19 cellular contexts compared by ENCODE assay signal in genomic region chr10:101493782-101494281, GRCh38.
A peak's percentile ranks its signal among the peaks of the same experiment; 100 is the strongest.
DNase-seq lines count a peak whose midpoint lies in the region; ATAC-seq and TF ChIP-seq lines count a peak whose summit lies in the region.
"Had no signal": no experiment of that assay in that cellular context is flagged by ENCODE, and none has a peak within 500 bp of the region (broad histone marks: within the 10 kb centered on the region; RNA-seq: fewer than 3 reads in every experiment).

No MANE protein-coding gene starts in this region.

- no peaks in the 10 kb centered on the region for H3K36me3 ChIP-seq in HEK293 (ENCODE audit: control insufficient read depth in 2 of 2, insufficient read depth in 1 of 2, low read length in 2 of 2)
- H3K36me3 ChIP-seq: SJSA1 had no signal

- peak overlapping the region; percentile 59 to 76 (median 67) for H3K27ac Mint-ChIP-seq in nephron

- POLR2A ChIA-PET in HEK293 (lab: Yijun Ruan, JAX), result interaction anchor here (0.6 kb wide), 1 partner anchor 26 kb away, joined by 3 read pairs; no protein-coding TSS in a partner anchor

- H3K4me1 ChIP-seq in HEK293 (ENCODE audit: control insufficient read depth, insufficient read depth, low read length), result peaks cover 23% of the 10 kb centered on the region
- no peaks in the 10 kb centered on the region for H3K4me1 ChIP-seq in right cardiac atrium (ENCODE audit: control insufficient read depth, insufficient read depth, low read length)
- H3K4me1 ChIP-seq: SJSA1 had no signal

- ATAC-seq in HG02938 (IDR thresholded peaks at IDR 0.05; ENCODE audit: unreplicated experiment) (no peak), GM21723 (IDR thresholded peaks at IDR 0.05; ENCODE audit: unreplicated experiment) (no peak), right cardiac atrium (no peak), HG03571 (IDR thresholded peaks at IDR 0.05; ENCODE audit: unreplicated experiment) (no peak)
- ATAC-seq: PC-3 had no signal

- WGBS in right cardiac atrium, result 81% methylated on average over 1 of the region's 1 CpG

- H3K36me3 Mint-ChIP-seq in nephron (ENCODE audit: low read depth), result no peaks in the 10 kb centered on the region

- no peak overlapping the region for H3K27ac ChIP-seq in HEK293 (ENCODE audit: extremely low read depth, low read depth, low read length)
- no peak overlapping the region for H3K27ac ChIP-seq in right cardiac atrium (ENCODE audit: low read length)
- H3K27ac ChIP-seq: SJSA1 had no signal

- CTCF ChIA-PET in HEK293 (lab: Yijun Ruan, JAX), result interaction anchor here (0.6 to 1.5 kb wide), 3 partner anchors 11 to 362 kb away, joined by 3 to 4 read pairs (median 4); no protein-coding TSS in a partner anchor

- TF ChIP-seq CTCF in HEK293 (tag by site-specific recombination; IDR thresholded peaks at IDR 0.05), result no peak
- TF ChIP-seq CTCF in epithelial cell of proximal tubule (conservative IDR thresholded peaks at IDR 0.05; ENCODE audit: low read depth, low read length), result no peak
- no peak for TF ChIP-seq CTCF in nephron (IDR thresholded peaks at IDR 0.05; ENCODE audit: unreplicated experiment in 3 of 3)

- H3K4me1 Mint-ChIP-seq in nephron, result peaks cover 23% of the 10 kb centered on the region

- DNase-seq in DMS53 (lab: John Stamatoyannopoulos, UW), result peak; percentile 45
- peak; percentile 19 for DNase-seq in epithelial cell of proximal tubule (ENCODE audit: low read depth)
- DNase-seq in right cardiac atrium, result no peak
- DNase-seq: C1 segment of cervical spinal cord, DND-41, GF-D8, KBM-7, NCI-H1048, NCI-H146, NCI-H2081 treated with DMSO at 0.1 percent for 48 hours, NCI-H226, NCI-H526, PC-3 had no signal

- no peaks in the 10 kb centered on the region for H3K9me3 Mint-ChIP-seq in nephron

- no peaks in the 10 kb centered on the region for H3K27me3 ChIP-seq in right cardiac atrium (ENCODE audit: control insufficient read depth, insufficient read depth)
- H3K27me3 ChIP-seq: SJSA1 had no signal

- no peak overlapping the region for H3K4me3 ChIP-seq in HEK293 (ENCODE audit: low read depth, low read length)
- no peak overlapping the region for H3K4me3 ChIP-seq in epithelial cell of proximal tubule (ENCODE audit: low read depth, low read length)
- no peak overlapping the region for H3K4me3 ChIP-seq in right cardiac atrium (ENCODE audit: low read length)
- H3K4me3 ChIP-seq: SJSA1 had no signal

- intact Hi-C loops in right cardiac atrium (cut with DNase I), result no loop called here

- no peak overlapping the region for H3K4me3 Mint-ChIP-seq in nephron

- no peaks in the 10 kb centered on the region for H3K9me3 ChIP-seq in HEK293 (ENCODE audit: control insufficient read depth, insufficient read depth, low read depth, low read length)
- no peaks in the 10 kb centered on the region for H3K9me3 ChIP-seq in right cardiac atrium (ENCODE audit: control insufficient read depth, low read length)
- H3K9me3 ChIP-seq: SJSA1 had no signal

- H3K27me3 Mint-ChIP-seq in nephron (ENCODE audit: low read depth), result no peaks in the 10 kb centered on the region

TF ChIP-seq in HEK293, 187 proteins besides CTCF, POLR2A, EP300 and RAD21:
- TF ChIP-seq FEZF1 (tag by site-specific recombination; IDR thresholded peaks at IDR 0.05) (no peak), ZNF660 (tag by site-specific recombination; IDR thresholded peaks at IDR 0.05) (no peak), PRDM2 (tag by site-specific recombination; IDR thresholded peaks at IDR 0.05; ENCODE audit: borderline replicate concordance) (no peak), ZNF341 (tag by site-specific recombination; IDR thresholded peaks at IDR 0.05; ENCODE audit: low read depth) (no peak), ZIC2 (tag by site-specific recombination; IDR thresholded peaks at IDR 0.05) (no peak), ZNF560 (tag by site-specific recombination; IDR thresholded peaks at IDR 0.05; ENCODE audit: borderline replicate concordance) (no peak), ZBTB17 (tag by site-specific recombination; IDR thresholded peaks at IDR 0.05) (0 out of 2 replicates have a peak, but pooled peaks have one; percentile 4), ZNF600 (tag by site-specific recombination; IDR thresholded peaks at IDR 0.05) (peak; percentile 70), SP7 (tag by site-specific recombination; IDR thresholded peaks at IDR 0.05) (peak; percentile 57; the same call in 1 of the 2 replicates), SP3 (tag by site-specific recombination; IDR thresholded peaks at IDR 0.05) (no peak)

Comparison
In these comparisons a context has a peak if more than half of its experiments do, and no peak if none do; other contexts are left out.
1. DNase-seq: peak in DMS53 (single experiment) and epithelial cell of proximal tubule (single experiment); none in right cardiac atrium (0 of 3).